In genomic region chr3:115100172-115100571, GRCh38 we compare ENCODE assay signal across 9 cellular contexts. TPM values are rescaled to one million over a fixed set of nuclear protein-coding genes. Genes with fewer than 3 reads are reported as not detected.
DNase-seq lines count a peak whose midpoint lies in the region; ATAC-seq and TF ChIP-seq lines count a peak whose summit lies in the region.
"Had no signal": no experiment of that assay in that cellular context is flagged by ENCODE, and none has a peak within 500 bp of the region (broad histone marks: within the 10 kb centered on the region; RNA-seq: fewer than 3 reads in every experiment).

No MANE protein-coding gene starts in this region.

- no peaks in the 10 kb centered on the region for H3K4me1 ChIP-seq in mesodermal cell (ENCODE audit: control insufficient read depth, insufficient read depth, low read length, poor library complexity, severe bottlenecking)

- H3K27ac ChIP-seq in dorsolateral prefrontal cortex (peak overlapping the region; percentile 4 to 89 (median 80)), mesodermal cell (ENCODE audit: low read depth, low read length, severe bottlenecking) (peak overlapping the region; percentile 58)

- H3K9me3 ChIP-seq in mesodermal cell (ENCODE audit: control insufficient read depth, low read length): no peaks in the 10 kb centered on the region

- CTCF ChIA-PET in BJ (lab: Yijun Ruan, JAX): interaction anchor here (1.2 to 1.7 kb wide), 3 partner anchors 8 to 14 kb away, joined by 3 to 5 read pairs (median 3); no protein-coding TSS in a partner anchor

- H3K4me3 Mint-ChIP-seq in type B pancreatic cell: peak overlapping the region; percentile 84

- no CpG with 5 or more reads among the region's 5 CpGs for WGBS in mesodermal cell (ENCODE audit: insufficient coverage in 2 of 2), 2 experiments

- H3K9me3 Mint-ChIP-seq in type B pancreatic cell: peaks cover 8% of the 10 kb centered on the region

- DNase-seq in BJ (ENCODE audit: low read depth) (no peak), SHP77 treated with DMSO at 0.1 percent for 48 hours (lab: John Stamatoyannopoulos, UW) (peak; percentile 70), dorsolateral prefrontal cortex (peak in 2 of 10 donors; percentile 14 to 39), type B pancreatic cell (ENCODE audit: extremely low spot score, unreplicated experiment) (no peak)

- peaks cover 3% of the 10 kb centered on the region for H3K36me3 Mint-ChIP-seq in type B pancreatic cell

- intact Hi-C loops in dorsolateral prefrontal cortex (cut with DNase I): loop anchor here in 1 of 2 donors (5.0 to 10.0 kb wide), 2 partner anchors 67 to 685 kb away; no protein-coding TSS in a partner anchor

- H3K4me3 ChIP-seq in BJ (ENCODE audit: low read depth, low read length) (peak overlapping the region; percentile 32), dorsolateral prefrontal cortex (peak overlapping the region; percentile 8 to 67 (median 49)), mesodermal cell (ENCODE audit: extremely low read depth, insufficient read depth, low read length, poor library complexity, severe bottlenecking) (no peak overlapping the region)
- H3K4me3 ChIP-seq: K562 had no signal

- H3K4me1 Mint-ChIP-seq in type B pancreatic cell (ENCODE audit: unreplicated experiment): peaks cover 19% of the 10 kb centered on the region

- H3K27me3 Mint-ChIP-seq in type B pancreatic cell: no peaks in the 10 kb centered on the region

- H3K27ac Mint-ChIP-seq in type B pancreatic cell: peak overlapping the region; percentile 81

- ATAC-seq in GM18873 (IDR thresholded peaks at IDR 0.05; ENCODE audit: low FRiP score, unreplicated experiment) (peak; percentile 50), HG03460 (IDR thresholded peaks at IDR 0.05; ENCODE audit: unreplicated experiment) (peak; percentile 67), GM18519 (IDR thresholded peaks at IDR 0.05; ENCODE audit: low FRiP score, unreplicated experiment) (no peak)
- ATAC-seq: K562 had no signal

- H3K27me3 ChIP-seq in BJ (ENCODE audit: control insufficient read depth, insufficient read depth, low read length) (no peaks in the 10 kb centered on the region), dorsolateral prefrontal cortex (no peaks in the 10 kb centered on the region)

- POLR2A ChIA-PET in BJ (lab: Charles Lee): no interaction called here

- no peak for TF ChIP-seq CTCF in BJ (IDR thresholded peaks at IDR 0.05; ENCODE audit: insufficient read depth, low read depth, low read length)
- peak in 2 of 56 donors; percentile 7 to 12 for TF ChIP-seq CTCF in dorsolateral prefrontal cortex (IDR thresholded peaks at IDR 0.05 in 54 of 56, conservative IDR thresholded peaks at IDR 0.05 in 2 of 56; ENCODE audit: low read depth in 1 of 56, partially characterized antibody in 56 of 56)
- no peak for TF ChIP-seq CTCF in type B pancreatic cell (conservative IDR thresholded peaks at IDR 0.05)

- H3K36me3 ChIP-seq in BJ (ENCODE audit: control insufficient read depth, insufficient read depth, low read length) (no peaks in the 10 kb centered on the region), mesodermal cell (ENCODE audit: control insufficient read depth, insufficient read depth, low read length) (no peaks in the 10 kb centered on the region)

RNA-seq across cellular contexts. Expression of gene ZBTB20, which starts 46.9 kb away (rescaled TPM):
- 4.7 and 6.0 TPM in 2 replicates for polyA plus RNA-seq in BJ (2011; rRNA removed)
- polyA minus RNA-seq in BJ (2011; rRNA and poly(A)+ RNA removed): 75.6 and 83.4 TPM in 2 replicates
- total RNA-seq in dorsolateral prefrontal cortex (100 to 1,000 TPM in 41 of 120 experiments, 10 to 100 TPM in 79; 52.0 to 199 (median 89.0) TPM), type B pancreatic cell (ENCODE audit: low replicate concordance) (7.6 and 14.4 TPM in 2 replicates)
- 1.8 TPM for polyA plus RNA-seq in mesodermal cell (2013, experiment 1 of 2)
- polyA plus RNA-seq in mesodermal cell (2013, experiment 2 of 2): 1.1 TPM
